In genomic region chr2:206511283-206511682, GRCh38 we compare ENCODE assay signal across 21 cellular contexts.
"Had no signal": no experiment of that assay in that cellular context is flagged by ENCODE, and none has a peak within 500 bp of the region (broad histone marks: within the 10 kb centered on the region; RNA-seq: fewer than 3 reads in every experiment).

No MANE protein-coding gene starts in this region.

- ATAC-seq: activated CD8-positive, alpha-beta memory T cell treated with anti-CD3 and anti-CD28 coated beads, Interleukin-2, amount 10 ng/mL, durations not matched to agents 7 days and 5 days; activated T-cell treated with anti-CD3 and anti-CD28 coated beads, Interleukin-2, amount 50 U/mL, for 4 hours; SK-N-SH treated with all-trans-retinoic acid at 6 μM for 48 hours had no signal

- H3K4me1 ChIP-seq: Peyer's patch, SJCRH30 had no signal

- DNase-seq: activated CD4-positive, alpha-beta T cell treated with anti-CD3 and anti-CD28 coated beads for 1 hour; activated CD4-positive, alpha-beta T cell treated with anti-CD3 and anti-CD28 coated beads, Interleukin-2, amount 10 ng/mL, durations not matched to agents 24 days and 14 days; activated CD4-positive, alpha-beta T cell treated with anti-CD3 and anti-CD28 coated beads, Interleukin-2, amount 50 U/mL, for 48 hours; activated CD8-positive, alpha-beta memory T cell treated with anti-CD3 and anti-CD28 coated beads, Interleukin-2, amount 10 ng/mL, durations not matched to agents 7 days and 5 days; activated gamma-delta T cell treated with Interleukin-2 at 50 U/mL for 16 hours; activated naive CD4-positive, alpha-beta T cell treated with anti-CD3 and anti-CD28 coated beads, Interleukin-2, amount 10 ng/mL, durations not matched to agents 7 days and 5 days; activated naive CD8-positive, alpha-beta T cell treated with anti-CD3 and anti-CD28 coated beads for 36 hours; activated T-cell treated with anti-CD3 and anti-CD28 coated beads, Interleukin-2, amount 50 U/mL, for 4 hours; brain microvascular endothelial cell; MM.1S; NCI-H146; NCI-H187 treated with DMSO at 0.1 percent for 48 hours; NCI-H2081 treated with DMSO at 0.1 percent for 48 hours; NCI-H446; NCI-H524; Peyer's patch; Right ventricle myocardium superior; SJCRH30; SW 1271 had no signal

- H3K36me3 ChIP-seq: brain microvascular endothelial cell, cardiac muscle cell, Peyer's patch, SJCRH30 had no signal

- H3K27me3 ChIP-seq: brain microvascular endothelial cell, cardiac muscle cell, Peyer's patch, SJCRH30 had no signal

- H3K4me3 ChIP-seq: cardiac muscle cell, Peyer's patch, SJCRH30 had no signal

- H3K9me3 ChIP-seq: Peyer's patch, SJCRH30 had no signal
